14 cellular contexts compared by ENCODE assay signal in the genomic region with DNA sequence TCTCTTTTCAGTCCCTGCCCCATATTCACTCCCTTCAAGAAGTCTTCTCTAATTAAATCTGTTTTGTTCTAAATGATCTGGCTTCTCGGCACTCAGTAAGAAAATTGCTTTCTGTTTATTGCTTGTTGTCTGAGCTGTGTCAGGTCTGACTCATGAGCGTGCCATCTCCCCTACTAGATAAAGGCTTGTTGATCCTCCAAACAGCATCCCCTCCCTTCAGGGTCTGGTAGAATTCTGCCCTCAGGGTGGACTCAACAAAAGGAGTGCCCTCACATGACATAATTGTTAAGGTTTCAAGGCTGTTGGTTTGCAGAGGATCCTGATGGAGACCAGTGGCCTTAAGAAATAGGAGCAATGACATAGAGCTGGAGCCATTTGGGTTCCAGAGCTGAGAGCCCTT. TPM values are rescaled to one million over a fixed set of nuclear protein-coding genes. Genes with fewer than 3 reads are reported as not detected.
DNase-seq lines count a peak whose midpoint lies in the region; ATAC-seq and TF ChIP-seq lines count a peak whose summit lies in the region.
"Had no signal": no experiment of that assay in that cellular context is flagged by ENCODE, and none has a peak within 500 bp of the region (broad histone marks: within the 10 kb centered on the region; RNA-seq: fewer than 3 reads in every experiment).

No MANE protein-coding gene starts in this region.

- no peak overlapping the region for H3K4me3 ChIP-seq in endodermal cell (ENCODE audit: low read length)
- H3K4me3 ChIP-seq: mucosa of descending colon, suprapubic skin had no signal

- no peak for ATAC-seq in GM19463 (IDR thresholded peaks at IDR 0.05; ENCODE audit: unreplicated experiment)
- ATAC-seq: mucosa of descending colon had no signal

- H3K4me1 ChIP-seq in endodermal cell (ENCODE audit: control insufficient read depth, insufficient read depth, low read length) = peaks cover 36% of the 10 kb centered on the region
- H3K4me1 ChIP-seq: suprapubic skin had no signal

- no peaks in the 10 kb centered on the region for H3K36me3 Mint-ChIP-seq in endodermal cell (ENCODE audit: low read depth)
- no peaks in the 10 kb centered on the region for H3K36me3 Mint-ChIP-seq in osteocyte (ENCODE audit: unreplicated experiment)
- H3K36me3 Mint-ChIP-seq: immature natural killer cell, WTC11 had no signal

- H3K9me3 Mint-ChIP-seq in endodermal cell (no peaks in the 10 kb centered on the region), osteocyte (ENCODE audit: unreplicated experiment) (no peaks in the 10 kb centered on the region)
- H3K9me3 Mint-ChIP-seq: immature natural killer cell, WTC11 had no signal

- peak; percentile 89 for DNase-seq in EL
- peak; percentile 52 for DNase-seq in NCI-H69 (lab: John Stamatoyannopoulos, UW)
- DNase-seq in endodermal cell = no peak
- no peak for DNase-seq in osteocyte (ENCODE audit: extremely low spot score, unreplicated experiment)
- no peak for DNase-seq in activated effector memory CD4-positive, alpha-beta T cell treated with Interleukin-2 at 50 U/mL for 16 hours
- no peak for DNase-seq in NCI-H510A treated with DMSO at 0.1 percent for 48 hours (lab: John Stamatoyannopoulos, UW)
- DNase-seq in stimulated activated CD4-positive, alpha-beta T cell treated with anti-CD3 and anti-CD28 coated beads, Interleukin-4, amount 100 ng/mL, for 1 hour = no peak
- DNase-seq: C1 segment of cervical spinal cord, DND-41, immature natural killer cell, mucosa of descending colon had no signal

- TF ChIP-seq CTCF in endodermal cell (conservative IDR thresholded peaks at IDR 0.05) (no peak), osteocyte (IDR thresholded peaks at IDR 0.05) (no peak)

- WGBS in endodermal cell (ENCODE audit: insufficient coverage in 1 of 2, insufficient read length in 1 of 2), 2 experiments = 87% methylated on average over 2 of the region's 2 CpGs; no CpG with 5 or more reads in 1 of the 2 experiments

- H3K4me1 Mint-ChIP-seq in endodermal cell (peaks cover 57% of the 10 kb centered on the region), osteocyte (ENCODE audit: unreplicated experiment) (peaks cover 24% of the 10 kb centered on the region)

- H3K36me3 ChIP-seq in endodermal cell (ENCODE audit: control insufficient read depth, insufficient read depth, low read length) = no peaks in the 10 kb centered on the region
- H3K36me3 ChIP-seq: suprapubic skin had no signal

- no peaks in the 10 kb centered on the region for H3K27me3 ChIP-seq in endodermal cell (ENCODE audit: control insufficient read depth, insufficient read depth, low read length, poor library complexity, severe bottlenecking)
- H3K27me3 ChIP-seq: suprapubic skin had no signal

- H3K27ac Mint-ChIP-seq in endodermal cell (peak overlapping the region; percentile 98), osteocyte (ENCODE audit: unreplicated experiment) (peak overlapping the region; percentile 5)
- H3K27ac Mint-ChIP-seq: WTC11 had no signal

- H3K27me3 Mint-ChIP-seq in endodermal cell (ENCODE audit: insufficient read depth) = no peaks in the 10 kb centered on the region
- H3K27me3 Mint-ChIP-seq in osteocyte (ENCODE audit: unreplicated experiment) = no peaks in the 10 kb centered on the region

- H3K9ac ChIP-seq in endodermal cell (ENCODE audit: extremely low read depth, low read length, poor library complexity, severe bottlenecking) = no peak overlapping the region

- H3K4me3 Mint-ChIP-seq in endodermal cell (no peak overlapping the region), osteocyte (ENCODE audit: unreplicated experiment) (no peak overlapping the region)
- H3K4me3 Mint-ChIP-seq: immature natural killer cell, WTC11 had no signal

- no peak overlapping the region for H3K27ac ChIP-seq in endodermal cell (ENCODE audit: low read depth, low read length)
- H3K27ac ChIP-seq: suprapubic skin had no signal

- H3K9me3 ChIP-seq in endodermal cell (ENCODE audit: control insufficient read depth, low read length) = no peaks in the 10 kb centered on the region
- H3K9me3 ChIP-seq: mucosa of descending colon, suprapubic skin had no signal

RNA-seq across cellular contexts. Expression of a gene that starts 36.1 kb away (rescaled TPM):
- total RNA-seq in endodermal cell = 10 to 100 TPM; 34.9 to 60.0 TPM
- 67.4 TPM for polyA plus RNA-seq in endodermal cell (2013, experiment 1 of 2)
- polyA plus RNA-seq in endodermal cell (2013, experiment 2 of 2) = 64.6 TPM
- 39.4 and 42.1 TPM in 2 replicates for total RNA-seq in osteocyte

Comparison
In these comparisons a context has a peak if more than half of its experiments do, and no peak if none do; other contexts are left out.
1. DNase-seq: peak in EL (single experiment) and NCI-H69 (single experiment); none in endodermal cell (single experiment), osteocyte (single experiment), activated effector memory CD4-positive, alpha-beta T cell treated with Interleukin-2 at 50 U/mL for 16 hours (single experiment), NCI-H510A treated with DMSO at 0.1 percent for 48 hours (single experiment) and stimulated activated CD4-positive, alpha-beta T cell treated with anti-CD3 and anti-CD28 coated beads, Interleukin-4, amount 100 ng/mL, for 1 hour (single experiment).